Comparison of ENCODE assay signal across 11 cellular contexts in the genomic region with DNA sequence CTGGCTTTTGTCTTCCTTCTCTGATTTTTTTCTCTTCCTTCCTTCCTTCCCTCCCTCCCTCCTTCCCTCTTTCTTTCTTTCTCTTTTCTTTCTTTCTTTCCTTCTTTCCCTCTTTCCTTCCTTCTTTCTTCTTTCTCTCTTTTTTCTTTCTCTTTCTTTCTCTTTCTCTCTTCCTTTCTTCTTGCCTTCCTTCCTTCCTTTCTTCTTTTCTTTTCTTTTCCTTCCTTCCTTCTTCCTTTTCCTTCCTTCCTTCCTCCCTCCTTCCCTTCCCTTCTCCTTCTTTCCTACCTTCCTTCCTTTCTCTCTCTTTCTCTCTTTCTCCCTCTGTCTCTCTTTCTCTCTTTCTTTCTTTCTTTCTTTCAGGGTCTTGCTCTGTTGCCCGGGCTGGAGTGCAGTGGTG. TPM values are rescaled to one million over a fixed set of nuclear protein-coding genes. Genes with fewer than 3 reads are reported as not detected.
"Had no signal": no experiment of that assay in that cellular context is flagged by ENCODE, and none has a peak within 500 bp of the region (broad histone marks: within the 10 kb centered on the region; RNA-seq: fewer than 3 reads in every experiment).

No MANE protein-coding gene starts in this region.

- FAIRE-seq: H1, H54 had no signal

- H3K9me3 ChIP-seq: HAP-1 had no signal

- H3K9me3 Mint-ChIP-seq: GM23338, H9, HFFc6 had no signal

- H2AFZ ChIP-seq: GM23248, GM23338 had no signal

- H3K27ac Mint-ChIP-seq: GM23338, H9, HFFc6 had no signal

- H3K4me2 ChIP-seq: GM23338 had no signal

- H3K9ac ChIP-seq: GM23248 had no signal

- H3K4me3 ChIP-seq: GM23248, GM23338, HAP-1 had no signal

- H3K36me3 ChIP-seq: HAP-1 had no signal

- H3K4me1 ChIP-seq: HAP-1 had no signal

- DNase-seq: GM23248, GOT3, H9, HCEC 1CT, HFFc6 had no signal

- H3K4me1 Mint-ChIP-seq: GM23338 had no signal

- ATAC-seq: GM23338, HCT116 had no signal

- H3K27ac ChIP-seq: GM23248 had no signal

- H3K4me3 Mint-ChIP-seq: GM23338, H9, HFFc6 had no signal

RNA-seq across cellular contexts. Expression of a gene that starts 54.4 kb away (rescaled TPM):
- total RNA-seq: GM23248, H4, HFFc6 had no signal
- polyA plus RNA-seq: GM23248 had no signal
